ENCODE assay signal across 9 cellular contexts in the genomic region with DNA sequence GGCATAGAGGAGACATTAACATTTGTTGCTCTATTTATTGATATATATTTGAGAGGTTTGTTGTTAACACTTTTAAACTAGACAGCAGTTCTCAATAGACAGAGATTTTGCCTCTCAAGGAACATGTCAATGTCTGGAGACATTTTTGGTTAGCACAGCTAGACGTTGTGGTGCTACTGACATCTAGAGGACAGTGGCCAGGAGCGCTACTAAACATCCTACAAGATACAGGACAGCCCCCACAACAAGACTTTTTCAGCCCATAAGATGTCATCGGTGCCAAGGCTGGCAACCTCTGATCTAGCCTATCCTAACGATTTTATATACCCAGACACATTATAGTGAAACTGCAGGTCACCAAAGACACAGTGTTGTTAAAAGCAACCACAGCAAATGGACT. TPM values are rescaled to one million over a fixed set of nuclear protein-coding genes. Genes with fewer than 3 reads are reported as not detected.
DNase-seq lines count a peak whose midpoint lies in the region; ATAC-seq, FAIRE-seq and TF ChIP-seq lines count a peak whose summit lies in the region.
"Had no signal": no experiment of that assay in that cellular context is flagged by ENCODE, and none has a peak within 500 bp of the region (broad histone marks: within the 10 kb centered on the region; RNA-seq: fewer than 3 reads in every experiment).

No MANE protein-coding gene starts in this region.

- H3K36me3 ChIP-seq in MM.1S (replicated peaks; ENCODE audit: insufficient read depth, low read length): no peaks in the 10 kb centered on the region
- H3K36me3 ChIP-seq: heart left ventricle had no signal

- ATAC-seq in GM21423 (IDR thresholded peaks at IDR 0.05; ENCODE audit: unreplicated experiment): peak; percentile 52
- no peak for ATAC-seq in GM21447 (IDR thresholded peaks at IDR 0.05; ENCODE audit: unreplicated experiment)

- H3K4me1 ChIP-seq in MM.1S (ENCODE audit: low read length): peaks cover 17% of the 10 kb centered on the region
- H3K4me1 ChIP-seq: heart left ventricle had no signal

- no peak overlapping the region for H2AFZ ChIP-seq in MM.1S (ENCODE audit: low read length)

- H3K9ac ChIP-seq in MM.1S (ENCODE audit: low read length): no peak overlapping the region

- DNase-seq in D721Med (ENCODE audit: insufficient read length, low spot score) (no peak), MM.1S (no peak), fibroblast of villous mesenchyme (ENCODE audit: low read depth) (peak; percentile 52), NCI-H146 treated with DMSO at 0.1 percent for 48 hours (lab: John Stamatoyannopoulos, UW; ENCODE audit: unreplicated experiment) (no peak), NCI-H510A treated with DMSO at 0.1 percent for 48 hours (lab: John Stamatoyannopoulos, UW) (no peak), NCI-H187 (lab: John Stamatoyannopoulos, UW) (no peak)
- DNase-seq: heart left ventricle had no signal

- H3K79me2 ChIP-seq in MM.1S (ENCODE audit: low read length): no peaks in the 10 kb centered on the region

- no peaks in the 10 kb centered on the region for H4K20me1 ChIP-seq in MM.1S (ENCODE audit: insufficient read depth, low read length)

- no peaks in the 10 kb centered on the region for H3F3A ChIP-seq in MM.1S (ENCODE audit: insufficient read depth, low read length)

- no peaks in the 10 kb centered on the region for H3K9me2 ChIP-seq in MM.1S (replicated peaks; ENCODE audit: insufficient read depth, low read length)

- H3K27ac ChIP-seq in MM.1S (ENCODE audit: low read length): no peak overlapping the region
- H3K27ac ChIP-seq: heart left ventricle had no signal

- no peak overlapping the region for H3K4me2 ChIP-seq in MM.1S (ENCODE audit: low read depth, low read length)

- no peak for FAIRE-seq in D721Med (lab: Jason Lieb, UNC)

- H3K27me3 ChIP-seq in MM.1S (replicated peaks; ENCODE audit: insufficient read depth, low read length): no peaks in the 10 kb centered on the region

- H3K9me3 ChIP-seq in MM.1S (replicated peaks; ENCODE audit: insufficient read depth, low read length): no peaks in the 10 kb centered on the region
- H3K9me3 ChIP-seq: heart left ventricle had no signal

- peak; percentile 10 for TF ChIP-seq CTCF in D721Med (IDR thresholded peaks at IDR 0.05; ENCODE audit: insufficient read depth, missing control alignments)
- peak; percentile 27; the same call in 1 of the 2 replicates for TF ChIP-seq CTCF in MM.1S (IDR thresholded peaks at IDR 0.05; ENCODE audit: low read length)
- TF ChIP-seq CTCF in fibroblast of villous mesenchyme (IDR thresholded peaks at IDR 0.05; ENCODE audit: insufficient read depth, low read depth, low read length): peak; percentile 64

- H3K4me3 ChIP-seq in MM.1S (ENCODE audit: low read length) (no peak overlapping the region), fibroblast of villous mesenchyme (ENCODE audit: low read depth, low read length) (no peak overlapping the region)
- H3K4me3 ChIP-seq: heart left ventricle had no signal

RNA-seq across cellular contexts. Expression of gene CTSO, which starts 18.4 kb away (rescaled TPM):
- 10.8 and 12.2 TPM in 2 replicates for total RNA-seq in fibroblast of villous mesenchyme

Comparison
In these comparisons a context has a peak if more than half of its experiments do, and no peak if none do; other contexts are left out.
1. CTCF ChIP-seq: peak in every context shown above with its lines; median percentile 64 in fibroblast of villous mesenchyme; 27 in MM.1S; 10 in D721Med.